ENCODE assay signal across 8 cellular contexts in genomic region chr9:114503522-114504340, GRCh38. TPM values are rescaled to one million over a fixed set of nuclear protein-coding genes. Genes with fewer than 3 reads are reported as not detected.
DNase-seq lines count a peak whose midpoint lies in the region; ATAC-seq and TF ChIP-seq lines count a peak whose summit lies in the region.

No MANE protein-coding gene starts in this region.

- H3K9me3 Mint-ChIP-seq in activated CD8-positive, alpha-beta memory T cell treated with anti-CD3 and anti-CD28 coated beads, Interleukin-2, amount 10 ng/mL, durations not matched to agents 7 days and 5 days (ENCODE audit: low read depth): no peaks in the 10 kb centered on the region
- H3K9me3 Mint-ChIP-seq in activated naive CD8-positive, alpha-beta T cell treated with anti-CD3 and anti-CD28 coated beads for 36 hours: no peaks in the 10 kb centered on the region

- H3K4me1 Mint-ChIP-seq in activated CD8-positive, alpha-beta memory T cell treated with anti-CD3 and anti-CD28 coated beads, Interleukin-2, amount 10 ng/mL, durations not matched to agents 7 days and 5 days: peaks cover 30% of the 10 kb centered on the region
- peaks cover 27% of the 10 kb centered on the region for H3K4me1 Mint-ChIP-seq in activated naive CD8-positive, alpha-beta T cell treated with anti-CD3 and anti-CD28 coated beads for 36 hours

- H3K4me3 Mint-ChIP-seq in activated CD8-positive, alpha-beta memory T cell treated with anti-CD3 and anti-CD28 coated beads, Interleukin-2, amount 10 ng/mL, durations not matched to agents 7 days and 5 days: peak overlapping the region; percentile 74
- peak overlapping the region; percentile 61 for H3K4me3 Mint-ChIP-seq in activated naive CD8-positive, alpha-beta T cell treated with anti-CD3 and anti-CD28 coated beads for 36 hours

- no peak for TF ChIP-seq POLR2A in suprapubic skin (IDR thresholded peaks at IDR 0.05)

- H3K27ac ChIP-seq in left lung (no peak overlapping the region), suprapubic skin (peak overlapping the region; percentile 6)

- CTCF ChIA-PET in activated CD8-positive, alpha-beta memory T cell treated with anti-CD3 and anti-CD28 coated beads, Interleukin-2, amount 10 ng/mL, durations not matched to agents 7 days and 5 days (lab: Charles Lee): interaction anchor here (0.9 to 10.6 kb wide), 7 partner anchors 15 to 149 kb away, joined by 3 to 105 read pairs (median 4); partner anchors contain the start of gene ATP6V1G1

- H3K27me3 ChIP-seq in left lung (peaks cover 21 to 71% of the 10 kb centered on the region in 2 donors), suprapubic skin (no peaks in the 10 kb centered on the region)

- 71% methylated on average over 18 of the region's 18 CpGs for WGBS in suprapubic skin

- no peaks in the 10 kb centered on the region for H3K36me3 ChIP-seq in left lung
- H3K36me3 ChIP-seq in suprapubic skin: no peaks in the 10 kb centered on the region

- no peaks in the 10 kb centered on the region for H3K36me3 Mint-ChIP-seq in activated CD8-positive, alpha-beta memory T cell treated with anti-CD3 and anti-CD28 coated beads, Interleukin-2, amount 10 ng/mL, durations not matched to agents 7 days and 5 days
- H3K36me3 Mint-ChIP-seq in activated naive CD8-positive, alpha-beta T cell treated with anti-CD3 and anti-CD28 coated beads for 36 hours: no peaks in the 10 kb centered on the region

- H3K4me3 ChIP-seq in left lung (peak overlapping the region; percentile 52 to 53), suprapubic skin (peak overlapping the region; percentile 55)

- intact Hi-C loops in left lung (cut with DNase I): no loop called here

- no peak for TF ChIP-seq EP300 in suprapubic skin (IDR thresholded peaks at IDR 0.05)

- DNase-seq in activated CD8-positive, alpha-beta memory T cell treated with anti-CD3 and anti-CD28 coated beads, Interleukin-2, amount 10 ng/mL, durations not matched to agents 7 days and 5 days: no peak
- DNase-seq in activated CD8-positive, alpha-beta memory T cell treated with anti-CD3 and anti-CD28 coated beads, Interleukin-2, amount 50 U/mL, for 48 hours: no peak
- DNase-seq in activated naive CD8-positive, alpha-beta T cell treated with anti-CD3 and anti-CD28 coated beads for 36 hours: no peak
- DNase-seq in left lung: no peak
- DNase-seq in suprapubic skin (ENCODE audit: low spot score in 2 of 2): no peak
- no peak for DNase-seq in NCI-H526 treated with DMSO at 0.1 percent for 48 hours (lab: John Stamatoyannopoulos, UW)
- no peak for DNase-seq in activated CD4-positive, alpha-beta T cell treated with anti-CD3 and anti-CD28 coated beads for 1 hour

- TF ChIP-seq CTCF in left lung (IDR thresholded peaks at IDR 0.05) (no peak), suprapubic skin (IDR thresholded peaks at IDR 0.05) (no peak)

- H3K4me1 ChIP-seq in left lung: peaks cover 3 to 26% of the 10 kb centered on the region in 2 donors
- peaks cover 42% of the 10 kb centered on the region for H3K4me1 ChIP-seq in suprapubic skin

- no peak for ATAC-seq in activated CD8-positive, alpha-beta memory T cell treated with anti-CD3 and anti-CD28 coated beads, Interleukin-2, amount 10 ng/mL, durations not matched to agents 7 days and 5 days
- ATAC-seq in left lung (no peak), HG02588 (IDR thresholded peaks at IDR 0.05; ENCODE audit: unreplicated experiment) (no peak)

- H3K27me3 Mint-ChIP-seq in activated CD8-positive, alpha-beta memory T cell treated with anti-CD3 and anti-CD28 coated beads, Interleukin-2, amount 10 ng/mL, durations not matched to agents 7 days and 5 days: peaks cover 45% of the 10 kb centered on the region
- peaks cover 30% of the 10 kb centered on the region for H3K27me3 Mint-ChIP-seq in activated naive CD8-positive, alpha-beta T cell treated with anti-CD3 and anti-CD28 coated beads for 36 hours

- H3K27ac Mint-ChIP-seq in activated CD8-positive, alpha-beta memory T cell treated with anti-CD3 and anti-CD28 coated beads, Interleukin-2, amount 10 ng/mL, durations not matched to agents 7 days and 5 days: peak overlapping the region; percentile 49
- no peak overlapping the region for H3K27ac Mint-ChIP-seq in activated naive CD8-positive, alpha-beta T cell treated with anti-CD3 and anti-CD28 coated beads for 36 hours

- no peaks in the 10 kb centered on the region for H3K9me3 ChIP-seq in left lung
- no peaks in the 10 kb centered on the region for H3K9me3 ChIP-seq in suprapubic skin

RNA-seq across cellular contexts. Expression of gene WHRN, which starts 1.5 kb away (rescaled TPM):
- total RNA-seq in activated CD8-positive, alpha-beta memory T cell treated with anti-CD3 and anti-CD28 coated beads, Interleukin-2, amount 10 ng/mL, durations not matched to agents 7 days and 5 days: 10 to 100 TPM in 1 of 2 experiments, 1 to 10 TPM in 1; 6.5 to 12.4 TPM
- total RNA-seq in activated naive CD8-positive, alpha-beta T cell treated with anti-CD3 and anti-CD28 coated beads for 36 hours: 1 to 10 TPM; 4.6 to 5.8 TPM
- 1 to 10 TPM; 5.1 to 6.8 TPM for total RNA-seq in left lung
- total RNA-seq in suprapubic skin: 10 to 100 TPM in 3 of 4 donors, 1 to 10 TPM in 1; 7.7 to 25.9 (median 14.8) TPM
